29 cellular contexts compared by ENCODE assay signal in the genomic region with DNA sequence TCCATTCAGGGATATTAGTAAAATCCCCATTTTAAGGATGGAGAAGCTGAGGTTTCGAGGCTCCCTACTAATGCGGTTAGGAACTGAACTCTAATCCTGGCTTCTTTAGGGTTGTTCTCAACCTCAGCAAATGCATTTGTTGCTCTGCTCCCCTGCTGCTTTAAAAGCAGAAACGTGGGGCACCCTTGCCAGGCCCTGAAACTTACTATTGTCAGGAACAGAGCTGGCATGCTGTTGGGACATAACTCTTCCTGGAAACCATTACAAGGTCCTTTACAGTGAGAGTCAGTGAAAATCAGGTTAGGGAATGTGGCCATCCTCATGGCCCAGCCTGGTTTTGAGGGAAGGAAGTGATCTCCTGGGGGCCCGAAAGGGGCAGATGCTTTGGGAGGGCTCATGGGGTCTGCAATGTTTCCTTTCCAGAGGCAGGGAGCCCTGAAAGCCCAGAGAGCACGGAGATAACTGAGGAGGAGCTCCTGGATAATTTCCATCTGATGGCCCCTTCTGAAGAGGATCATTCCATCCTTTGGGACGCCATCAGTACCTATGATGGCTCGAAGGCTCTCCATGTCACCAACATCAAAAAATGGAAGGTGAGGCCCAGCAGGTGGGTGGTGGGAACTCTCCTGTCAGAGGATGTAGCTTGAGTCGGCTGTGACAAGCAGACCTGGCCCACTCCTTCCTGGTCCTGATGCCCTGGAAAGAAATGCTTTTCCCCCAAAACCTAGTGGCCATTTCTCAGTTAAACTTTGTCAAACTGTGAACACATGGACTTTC. TPM values are rescaled to one million over a fixed set of nuclear protein-coding genes. Genes with fewer than 3 reads are reported as not detected.
"Had no signal": no experiment of that assay in that cellular context is flagged by ENCODE, and none has a peak within 500 bp of the region (broad histone marks: within the 10 kb centered on the region; RNA-seq: fewer than 3 reads in every experiment).

No MANE protein-coding gene starts in this region.

- H3K27ac ChIP-seq: ascending aorta, breast epithelium, PC-9, RWPE1 had no signal

- H3K27me3 ChIP-seq: ascending aorta had no signal

- H3K27ac Mint-ChIP-seq: activated B cell treated with CpG ODN at 0.5 μM for 24 hours; activated CD4-positive, alpha-beta memory T cell treated with anti-CD3 and anti-CD28 coated beads for 36 hours; activated naive CD4-positive, alpha-beta T cell treated with anti-CD3 and anti-CD28 coated beads, Interleukin-2, amount 50 U/mL, for 24 hours; activated naive CD8-positive, alpha-beta T cell treated with anti-CD3 and anti-CD28 coated beads, Interleukin-2, amount 10 ng/mL, durations not matched to agents 7 days and 5 days; activated T-cell treated with anti-CD3 and anti-CD28 coated beads, Interleukin-2, amount 50 U/mL, for 72 hours; activated T-helper 17 cell treated with anti-CD3 and anti-CD28 coated beads, Interleukin-2, amount 50 U/mL, for 72 hours; T-cell; T-helper 17 cell had no signal

- H3K4me1 ChIP-seq: breast epithelium had no signal

- H3K4me3 Mint-ChIP-seq: activated B cell treated with CpG ODN at 0.5 μM for 24 hours; activated CD4-positive, alpha-beta memory T cell treated with anti-CD3 and anti-CD28 coated beads for 36 hours; activated naive CD4-positive, alpha-beta T cell treated with anti-CD3 and anti-CD28 coated beads, Interleukin-2, amount 50 U/mL, for 24 hours; activated naive CD8-positive, alpha-beta T cell treated with anti-CD3 and anti-CD28 coated beads, Interleukin-2, amount 10 ng/mL, durations not matched to agents 7 days and 5 days; activated T-cell treated with anti-CD3 and anti-CD28 coated beads, Interleukin-2, amount 50 U/mL, for 72 hours; activated T-helper 17 cell treated with anti-CD3 and anti-CD28 coated beads, Interleukin-2, amount 50 U/mL, for 72 hours; T-cell; T-helper 17 cell had no signal

- H3K9me3 ChIP-seq: ascending aorta, breast epithelium had no signal

- H2AFZ ChIP-seq: PC-9 had no signal

- H3K4me1 Mint-ChIP-seq: activated B cell treated with CpG ODN at 0.5 μM for 24 hours; activated naive CD4-positive, alpha-beta T cell treated with anti-CD3 and anti-CD28 coated beads, Interleukin-2, amount 50 U/mL, for 24 hours; activated T-helper 17 cell treated with anti-CD3 and anti-CD28 coated beads, Interleukin-2, amount 50 U/mL, for 72 hours had no signal

- H3K36me3 ChIP-seq: ascending aorta, breast epithelium had no signal

- DNase-seq: activated B cell treated with CpG ODN at 0.5 μM for 24 hours; activated CD4-positive, alpha-beta memory T cell treated with anti-CD3 and anti-CD28 coated beads for 36 hours; activated CD4-positive, alpha-beta T cell treated with anti-CD3 and anti-CD28 coated beads for 4 hours; activated CD4-positive, alpha-beta T cell treated with anti-CD3 and anti-CD28 coated beads, Interleukin-2, amount 50 U/mL, for 1 hour; activated CD4-positive, CD25-positive, alpha-beta regulatory T cell treated with anti-CD3 and anti-CD28 coated beads, Interleukin-2, amount 50 U/mL, for 72 hours; activated gamma-delta T cell; activated naive CD4-positive, alpha-beta T cell treated with Interleukin-2 at 50 U/mL for 16 hours; activated naive CD8-positive, alpha-beta T cell treated with anti-CD3 and anti-CD28 coated beads, Interleukin-2, amount 10 ng/mL, durations not matched to agents 7 days and 5 days; activated T-cell treated with anti-CD3 and anti-CD28 coated beads, Interleukin-2, amount 50 U/mL, for 1 hour; activated T-cell treated with anti-CD3 and anti-CD28 coated beads, Interleukin-2, amount 50 U/mL, for 72 hours; NCI-H187; NCI-H2107; NCI-H510A; SIG-M5; T-cell; T-helper 17 cell had no signal

- ATAC-seq: activated T-cell treated with anti-CD3 and anti-CD28 coated beads, Interleukin-2, amount 50 U/mL, for 72 hours; activated T-helper 17 cell treated with anti-CD3 and anti-CD28 coated beads, Interleukin-2, amount 50 U/mL, for 72 hours; Right ventricle myocardium inferior; T-cell; T-helper 17 cell had no signal

- H3K9me3 Mint-ChIP-seq: activated B cell treated with CpG ODN at 0.5 μM for 24 hours; activated CD4-positive, alpha-beta memory T cell treated with anti-CD3 and anti-CD28 coated beads for 36 hours; activated naive CD4-positive, alpha-beta T cell treated with anti-CD3 and anti-CD28 coated beads, Interleukin-2, amount 50 U/mL, for 24 hours; activated naive CD8-positive, alpha-beta T cell treated with anti-CD3 and anti-CD28 coated beads, Interleukin-2, amount 10 ng/mL, durations not matched to agents 7 days and 5 days; activated T-cell treated with anti-CD3 and anti-CD28 coated beads, Interleukin-2, amount 50 U/mL, for 72 hours; activated T-helper 17 cell treated with anti-CD3 and anti-CD28 coated beads, Interleukin-2, amount 50 U/mL, for 72 hours; T-cell had no signal

- H3K36me3 Mint-ChIP-seq: activated CD4-positive, alpha-beta memory T cell treated with anti-CD3 and anti-CD28 coated beads for 36 hours; activated naive CD4-positive, alpha-beta T cell treated with anti-CD3 and anti-CD28 coated beads, Interleukin-2, amount 50 U/mL, for 24 hours; activated naive CD8-positive, alpha-beta T cell treated with anti-CD3 and anti-CD28 coated beads, Interleukin-2, amount 10 ng/mL, durations not matched to agents 7 days and 5 days; T-cell had no signal

- H3K4me3 ChIP-seq: ascending aorta, breast epithelium, PC-9 had no signal

RNA-seq across cellular contexts. Expression of a gene that starts 2.0 kb away (rescaled TPM):
- total RNA-seq: activated B cell treated with CpG ODN at 0.5 μM for 24 hours; activated CD4-positive, alpha-beta memory T cell treated with anti-CD3 and anti-CD28 coated beads for 36 hours; activated CD8-positive, alpha-beta memory T cell treated with anti-CD3 and anti-CD28 coated beads for 36 hours; activated naive CD8-positive, alpha-beta T cell treated with anti-CD3 and anti-CD28 coated beads, Interleukin-2, amount 10 ng/mL, durations not matched to agents 7 days and 5 days; activated T-cell treated with anti-CD3 and anti-CD28 coated beads, Interleukin-2, amount 50 U/mL, for 72 hours; activated T-helper 17 cell treated with anti-CD3 and anti-CD28 coated beads, Interleukin-2, amount 50 U/mL, for 72 hours; ascending aorta; OCI-LY7; Right ventricle myocardium inferior; SK-MEL-5; T-helper 17 cell had no signal

RNA-seq across cellular contexts. Expression of a gene that starts 17.4 kb away (rescaled TPM):
- total RNA-seq: activated B cell treated with CpG ODN at 0.5 μM for 24 hours; activated CD4-positive, alpha-beta memory T cell treated with anti-CD3 and anti-CD28 coated beads for 36 hours; activated CD8-positive, alpha-beta memory T cell treated with anti-CD3 and anti-CD28 coated beads for 36 hours; activated naive CD8-positive, alpha-beta T cell treated with anti-CD3 and anti-CD28 coated beads, Interleukin-2, amount 10 ng/mL, durations not matched to agents 7 days and 5 days; activated T-cell treated with anti-CD3 and anti-CD28 coated beads, Interleukin-2, amount 50 U/mL, for 72 hours; activated T-helper 17 cell treated with anti-CD3 and anti-CD28 coated beads, Interleukin-2, amount 50 U/mL, for 72 hours; ascending aorta; breast epithelium; cerebellum; M059J; OCI-LY7; PC-9; Right ventricle myocardium inferior; SK-MEL-5; T-cell; T-helper 17 cell had no signal
- polyA plus RNA-seq: adipose tissue had no signal

RNA-seq across cellular contexts. Expression of a gene that starts 30.8 kb away (rescaled TPM):
- total RNA-seq: activated B cell treated with CpG ODN at 0.5 μM for 24 hours, OCI-LY7 had no signal
